In genomic region chr13:28568286-28568685, GRCh38 we compare ENCODE assay signal across 10 cellular contexts.
DNase-seq lines count a peak whose midpoint lies in the region; ATAC-seq and TF ChIP-seq lines count a peak whose summit lies in the region.
"Had no signal": no experiment of that assay in that cellular context is flagged by ENCODE, and none has a peak within 500 bp of the region (broad histone marks: within the 10 kb centered on the region; RNA-seq: fewer than 3 reads in every experiment).

No MANE protein-coding gene starts in this region.

- H3K27ac Mint-ChIP-seq in activated CD8-positive, alpha-beta T cell treated with anti-CD3 and anti-CD28 coated beads, Interleukin-2, amount 10 ng/mL, durations not matched to agents 7 days and 5 days, result no peak overlapping the region

- POLR2A ChIA-PET in activated CD8-positive, alpha-beta T cell treated with anti-CD3 and anti-CD28 coated beads, Interleukin-2, amount 10 ng/mL, durations not matched to agents 7 days and 5 days (lab: Charles Lee), result no interaction called here

- H3K4me3 ChIP-seq in upper lobe of right lung, result no peak overlapping the region

- no peaks in the 10 kb centered on the region for H3K36me3 Mint-ChIP-seq in activated CD8-positive, alpha-beta T cell treated with anti-CD3 and anti-CD28 coated beads, Interleukin-2, amount 10 ng/mL, durations not matched to agents 7 days and 5 days (ENCODE audit: low read depth)

- H3K9me3 ChIP-seq in upper lobe of right lung, result no peaks in the 10 kb centered on the region

- CTCF ChIA-PET in activated CD8-positive, alpha-beta T cell treated with anti-CD3 and anti-CD28 coated beads, Interleukin-2, amount 10 ng/mL, durations not matched to agents 7 days and 5 days (lab: Charles Lee), result no interaction called here

- H3K27ac ChIP-seq in upper lobe of right lung, result no peak overlapping the region

- H3K27me3 Mint-ChIP-seq in activated CD8-positive, alpha-beta T cell treated with anti-CD3 and anti-CD28 coated beads, Interleukin-2, amount 10 ng/mL, durations not matched to agents 7 days and 5 days (ENCODE audit: low read depth), result peaks cover 5% of the 10 kb centered on the region

- no peaks in the 10 kb centered on the region for H3K36me3 ChIP-seq in upper lobe of right lung

- intact Hi-C loops in cardiac septum (cut with DNase I), result no loop called here
- intact Hi-C loops in upper lobe of right lung (cut with DNase I), result no loop called here

- peak; percentile 26 for ATAC-seq in upper lobe of right lung
- ATAC-seq in activated CD8-positive, alpha-beta T cell treated with anti-CD3 and anti-CD28 coated beads, Interleukin-2, amount 10 ng/mL, durations not matched to agents 7 days and 5 days, result no peak
- ATAC-seq: Panc1 had no signal

- TF ChIP-seq CTCF in upper lobe of right lung (IDR thresholded peaks at IDR 0.05), result no peak

- no peaks in the 10 kb centered on the region for H3K27me3 ChIP-seq in upper lobe of right lung

- H3K4me3 Mint-ChIP-seq in activated CD8-positive, alpha-beta T cell treated with anti-CD3 and anti-CD28 coated beads, Interleukin-2, amount 10 ng/mL, durations not matched to agents 7 days and 5 days, result no peak overlapping the region

- no peaks in the 10 kb centered on the region for H3K9me3 Mint-ChIP-seq in activated CD8-positive, alpha-beta T cell treated with anti-CD3 and anti-CD28 coated beads, Interleukin-2, amount 10 ng/mL, durations not matched to agents 7 days and 5 days (ENCODE audit: insufficient read depth)

- H3K4me1 Mint-ChIP-seq in activated CD8-positive, alpha-beta T cell treated with anti-CD3 and anti-CD28 coated beads, Interleukin-2, amount 10 ng/mL, durations not matched to agents 7 days and 5 days (ENCODE audit: low read depth), result no peaks in the 10 kb centered on the region

- peak; percentile 39 for DNase-seq in NCI-H82 (lab: John Stamatoyannopoulos, UW)
- no peak for DNase-seq in NCI-H82 treated with DMSO at 0.1 percent for 48 hours (lab: John Stamatoyannopoulos, UW; ENCODE audit: unreplicated experiment)
- peak; percentile 9 for DNase-seq in NCI-H2029 treated with DMSO at 0.1 percent for 48 hours (lab: John Stamatoyannopoulos, UW)
- peak; percentile 78 for DNase-seq in cardiac septum (ENCODE audit: low spot score)
- peak; percentile 71 for DNase-seq in upper lobe of right lung
- DNase-seq in activated CD8-positive, alpha-beta T cell treated with anti-CD3 and anti-CD28 coated beads, Interleukin-2, amount 10 ng/mL, durations not matched to agents 7 days and 5 days, result no peak
- no peak for DNase-seq in effector CD4-positive, alpha-beta T cell
- DNase-seq in NCI-H2081 (lab: John Stamatoyannopoulos, UW), result no peak
- DNase-seq: activated naive CD4-positive, alpha-beta T cell treated with anti-CD3 and anti-CD28 coated beads, Interleukin-2, amount 50 U/mL, for 16 hours had no signal

- no peaks in the 10 kb centered on the region for H3K4me1 ChIP-seq in upper lobe of right lung

Comparison
In these comparisons a context has a peak if more than half of its experiments do, and no peak if none do; other contexts are left out.
1. DNase-seq: peak in NCI-H82 (single experiment), NCI-H2029 treated with DMSO at 0.1 percent for 48 hours (single experiment), cardiac septum (single experiment) and upper lobe of right lung (single experiment); none in NCI-H82 treated with DMSO at 0.1 percent for 48 hours (single experiment), activated CD8-positive, alpha-beta T cell treated with anti-CD3 and anti-CD28 coated beads, Interleukin-2, amount 10 ng/mL, durations not matched to agents 7 days and 5 days (single experiment), effector CD4-positive, alpha-beta T cell (single experiment) and NCI-H2081 (0 of 2).